1 cellular context compared by ENCODE assay signal in genomic region chr20:39110819-39111136, GRCh38.
TF ChIP-seq lines count a peak whose summit lies in the region.

No MANE protein-coding gene starts in this region.

TF ChIP-seq in HCT116, 20 proteins besides CTCF, POLR2A, EP300 and RAD21 (continued from another document):
- TF ChIP-seq REST (IDR thresholded peaks at IDR 0.05; ENCODE audit: low read depth): no peak
- no peak for TF ChIP-seq EZH2 (IDR thresholded peaks at IDR 0.05)
- TF ChIP-seq FOSL1 (IDR thresholded peaks at IDR 0.05; ENCODE audit: low read depth): no peak
- TF ChIP-seq EGR1 (IDR thresholded peaks at IDR 0.05; ENCODE audit: low read depth): no peak
- no peak for TF ChIP-seq ZFX (IDR thresholded peaks at IDR 0.05)
- TF ChIP-seq ATF3 (IDR thresholded peaks at IDR 0.05): no peak
- no peak for TF ChIP-seq EZH2phosphoT487 (IDR thresholded peaks at IDR 0.05; ENCODE audit: borderline replicate concordance)
- TF ChIP-seq ELF1 (IDR thresholded peaks at IDR 0.05; ENCODE audit: borderline replicate concordance, low read depth): no peak
- TF ChIP-seq SIN3A (IDR thresholded peaks at IDR 0.05; ENCODE audit: low read depth): no peak
- no peak for TF ChIP-seq SRF (IDR thresholded peaks at IDR 0.05; ENCODE audit: low read depth)
- no peak for TF ChIP-seq TCF7L2 (IDR thresholded peaks at IDR 0.05; ENCODE audit: borderline replicate concordance, extremely low read depth, insufficient read depth, insufficient read length)
- no peak for TF ChIP-seq MAX (IDR thresholded peaks at IDR 0.05)
- no peak for TF ChIP-seq SP1 (IDR thresholded peaks at IDR 0.05; ENCODE audit: low read depth)
